In genomic region chr17:7687908-7688807, GRCh38 we compare ENCODE assay signal across 1 cellular context.
A peak's percentile ranks its signal among the peaks of the same experiment; 100 is the strongest.
TF ChIP-seq lines count a peak whose summit lies in the region.

Gene WRAP53 (plus strand): TSS chr17:7688477. CDS start chr17:7688649, 172 bp downstream.

TF ChIP-seq in HepG2, 621 proteins besides CTCF, POLR2A, EP300 and RAD21 (continued from another document and continues in another):
- TF ChIP-seq ATF3 (CRISPR knock-in tag; IDR thresholded peaks at IDR 0.05) (no peak), ZBTB3 (CRISPR knock-in tag; IDR thresholded peaks at IDR 0.05; ENCODE audit: borderline replicate concordance, low read depth) (no peak), PPARG (CRISPR knock-in tag; conservative IDR thresholded peaks at IDR 0.05) (peak; percentile 50; the same call in 1 of the 2 replicates), MEIS1 (CRISPR knock-in tag; IDR thresholded peaks at IDR 0.05; ENCODE audit: borderline replicate concordance) (no peak), RNF2 (conservative IDR thresholded peaks at IDR 0.05; ENCODE audit: low read depth) (no peak), ZKSCAN8 (CRISPR knock-in tag; IDR thresholded peaks at IDR 0.05; ENCODE audit: borderline replicate concordance) (no peak), ZNF556 (CRISPR knock-in tag; IDR thresholded peaks at IDR 0.05; ENCODE audit: borderline replicate concordance) (no peak; the same call in 1 of the 2 replicates), ZNF558 (CRISPR knock-in tag; IDR thresholded peaks at IDR 0.05; ENCODE audit: borderline replicate concordance) (no peak), ZNF232 (CRISPR knock-in tag; IDR thresholded peaks at IDR 0.05; ENCODE audit: borderline replicate concordance) (0 out of 2 replicates have a peak, but pooled peaks have one; percentile 17), ZNF879 (CRISPR knock-in tag; IDR thresholded peaks at IDR 0.05) (no peak), FOXM1 (CRISPR knock-in tag; IDR thresholded peaks at IDR 0.05) (no peak), BRD4 (CRISPR knock-in tag; IDR thresholded peaks at IDR 0.05) (no peak), ZHX1 (CRISPR knock-in tag; IDR thresholded peaks at IDR 0.05; ENCODE audit: low read depth) (no peak), GMEB1 (CRISPR knock-in tag; IDR thresholded peaks at IDR 0.05; ENCODE audit: borderline replicate concordance) (peak; percentile 92), ARID3A (IDR thresholded peaks at IDR 0.05; ENCODE audit: low read depth, low read length) (peak; percentile 46; the same call in 1 of the 2 replicates), TCF12 (IDR thresholded peaks at IDR 0.05) (no peak), TCF12 (CRISPR knock-in tag; IDR thresholded peaks at IDR 0.05) (no peak), CBFB (CRISPR knock-in tag; IDR thresholded peaks at IDR 0.05) (peak; percentile 69; the same call in 1 of the 2 replicates), ZNF737 (CRISPR knock-in tag; IDR thresholded peaks at IDR 0.05; ENCODE audit: borderline replicate concordance) (no peak), ZNF839 (CRISPR knock-in tag; IDR thresholded peaks at IDR 0.05; ENCODE audit: borderline replicate concordance) (no peak), AFF4 (CRISPR knock-in tag; IDR thresholded peaks at IDR 0.05) (no peak), ZNF121 (CRISPR knock-in tag; IDR thresholded peaks at IDR 0.05) (peak; percentile 85), ELF1 (CRISPR knock-in tag; IDR thresholded peaks at IDR 0.05) (peak; percentile 78), HES4 (CRISPR knock-in tag; IDR thresholded peaks at IDR 0.05; ENCODE audit: borderline replicate concordance) (no peak), CREB1 (IDR thresholded peaks at IDR 0.05) (peak; percentile 50), CREB1 (CRISPR knock-in tag; IDR thresholded peaks at IDR 0.05) (peak; percentile 85), ZNF784 (CRISPR knock-in tag; IDR thresholded peaks at IDR 0.05; ENCODE audit: borderline replicate concordance) (no peak), SP5 (CRISPR knock-in tag; IDR thresholded peaks at IDR 0.05; ENCODE audit: borderline replicate concordance, low read depth) (no peak; the same call in 1 of the 2 replicates), ZXDC (CRISPR knock-in tag; IDR thresholded peaks at IDR 0.05) (no peak), CENPT (CRISPR knock-in tag; IDR thresholded peaks at IDR 0.05; ENCODE audit: low read depth) (no peak), MYC (CRISPR knock-in tag; IDR thresholded peaks at IDR 0.05; ENCODE audit: borderline replicate concordance) (0 out of 2 replicates have a peak, but pooled peaks have one; percentile 16), ZFYVE20 (CRISPR knock-in tag; IDR thresholded peaks at IDR 0.05; ENCODE audit: borderline replicate concordance, low read depth) (no peak), ZBTB38 (CRISPR knock-in tag; IDR thresholded peaks at IDR 0.05) (no peak), ZNF775 (CRISPR knock-in tag; IDR thresholded peaks at IDR 0.05; ENCODE audit: borderline replicate concordance) (no peak), ZFP82 (CRISPR knock-in tag; IDR thresholded peaks at IDR 0.05; ENCODE audit: borderline replicate concordance) (no peak), HNF1B (CRISPR knock-in tag; IDR thresholded peaks at IDR 0.05) (0 out of 2 replicates have a peak, but pooled peaks have one; percentile 16), ZBTB7A (CRISPR knock-in tag; IDR thresholded peaks at IDR 0.05) (no peak), GRHL1 (CRISPR knock-in tag; conservative IDR thresholded peaks at IDR 0.05) (no peak), ZNF800 (CRISPR knock-in tag; IDR thresholded peaks at IDR 0.05) (no peak), ZNF382 (CRISPR knock-in tag; IDR thresholded peaks at IDR 0.05; ENCODE audit: borderline replicate concordance) (no peak), ZNF773 (CRISPR knock-in tag; IDR thresholded peaks at IDR 0.05; ENCODE audit: borderline replicate concordance) (no peak)
